Comparison of ENCODE assay signal across 1 cellular context in the genomic region with DNA sequence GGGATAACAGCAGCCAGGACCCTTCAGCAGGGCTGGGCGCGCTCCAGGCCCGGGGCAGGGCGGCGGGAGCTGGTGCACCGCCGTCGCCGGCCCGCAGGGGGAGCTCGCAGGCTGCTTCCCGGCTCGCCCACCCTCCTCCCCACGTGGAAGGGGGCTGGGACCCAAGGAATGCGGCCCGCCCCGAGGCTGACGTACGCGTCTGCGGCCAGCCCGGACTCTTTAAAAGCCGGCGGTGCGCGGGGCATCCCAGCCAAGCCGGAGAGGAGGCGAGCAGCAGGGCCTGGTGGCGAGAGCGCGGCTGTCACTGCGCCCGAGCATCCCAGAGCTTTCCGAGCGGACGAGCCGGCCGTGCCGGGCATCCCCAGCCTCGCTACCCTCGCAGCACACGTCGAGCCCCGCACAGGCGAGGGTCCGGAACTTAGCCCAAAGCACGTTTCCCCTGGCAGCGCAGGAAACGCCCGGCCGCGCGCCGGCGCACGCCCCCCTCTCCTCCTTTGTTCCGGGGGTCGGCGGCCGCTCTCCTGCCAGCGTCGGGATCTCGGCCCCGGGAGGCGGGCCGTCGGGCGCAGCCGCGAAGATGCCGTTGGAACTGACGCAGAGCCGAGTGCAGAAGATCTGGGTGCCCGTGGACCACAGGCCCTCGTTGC.
TF ChIP-seq lines count a peak whose summit lies in the region.

A gene (plus strand): TSS at position 249 of the 647 bp plus-strand sequence. CDS start 329 bp downstream, at position 578.

TF ChIP-seq in HepG2, 621 proteins besides CTCF, POLR2A, EP300 and RAD21 (continued from another document and continues in another):
- TF ChIP-seq, protein P1, sequence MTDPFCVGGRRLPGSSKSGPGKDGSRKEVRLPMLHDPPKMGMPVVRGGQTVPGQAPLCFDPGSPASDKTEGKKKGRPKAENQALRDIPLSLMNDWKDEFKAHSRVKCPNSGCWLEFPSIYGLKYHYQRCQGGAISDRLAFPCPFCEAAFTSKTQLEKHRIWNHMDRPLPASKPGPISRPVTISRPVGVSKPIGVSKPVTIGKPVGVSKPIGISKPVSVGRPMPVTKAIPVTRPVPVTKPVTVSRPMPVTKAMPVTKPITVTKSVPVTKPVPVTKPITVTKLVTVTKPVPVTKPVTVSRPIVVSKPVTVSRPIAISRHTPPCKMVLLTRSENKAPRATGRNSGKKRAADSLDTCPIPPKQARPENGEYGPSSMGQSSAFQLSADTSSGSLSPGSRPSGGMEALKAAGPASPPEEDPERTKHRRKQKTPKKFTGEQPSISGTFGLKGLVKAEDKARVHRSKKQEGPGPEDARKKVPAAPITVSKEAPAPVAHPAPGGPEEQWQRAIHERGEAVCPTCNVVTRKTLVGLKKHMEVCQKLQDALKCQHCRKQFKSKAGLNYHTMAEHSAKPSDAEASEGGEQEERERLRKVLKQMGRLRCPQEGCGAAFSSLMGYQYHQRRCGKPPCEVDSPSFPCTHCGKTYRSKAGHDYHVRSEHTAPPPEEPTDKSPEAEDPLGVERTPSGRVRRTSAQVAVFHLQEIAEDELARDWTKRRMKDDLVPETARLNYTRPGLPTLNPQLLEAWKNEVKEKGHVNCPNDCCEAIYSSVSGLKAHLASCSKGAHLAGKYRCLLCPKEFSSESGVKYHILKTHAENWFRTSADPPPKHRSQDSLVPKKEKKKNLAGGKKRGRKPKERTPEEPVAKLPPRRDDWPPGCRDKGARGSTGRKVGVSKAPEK (CRISPR knock-in tag; IDR thresholded peaks at IDR 0.05; ENCODE audit: borderline replicate concordance): 0 out of 2 replicates have a peak, but pooled peaks have one; percentile 31
- TF ChIP-seq, protein P2, sequence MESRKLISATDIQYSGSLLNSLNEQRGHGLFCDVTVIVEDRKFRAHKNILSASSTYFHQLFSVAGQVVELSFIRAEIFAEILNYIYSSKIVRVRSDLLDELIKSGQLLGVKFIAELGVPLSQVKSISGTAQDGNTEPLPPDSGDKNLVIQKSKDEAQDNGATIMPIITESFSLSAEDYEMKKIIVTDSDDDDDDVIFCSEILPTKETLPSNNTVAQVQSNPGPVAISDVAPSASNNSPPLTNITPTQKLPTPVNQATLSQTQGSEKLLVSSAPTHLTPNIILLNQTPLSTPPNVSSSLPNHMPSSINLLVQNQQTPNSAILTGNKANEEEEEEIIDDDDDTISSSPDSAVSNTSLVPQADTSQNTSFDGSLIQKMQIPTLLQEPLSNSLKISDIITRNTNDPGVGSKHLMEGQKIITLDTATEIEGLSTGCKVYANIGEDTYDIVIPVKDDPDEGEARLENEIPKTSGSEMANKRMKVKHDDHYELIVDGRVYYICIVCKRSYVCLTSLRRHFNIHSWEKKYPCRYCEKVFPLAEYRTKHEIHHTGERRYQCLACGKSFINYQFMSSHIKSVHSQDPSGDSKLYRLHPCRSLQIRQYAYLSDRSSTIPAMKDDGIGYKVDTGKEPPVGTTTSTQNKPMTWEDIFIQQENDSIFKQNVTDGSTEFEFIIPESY (CRISPR knock-in tag; IDR thresholded peaks at IDR 0.05): peak; percentile 25; the same call in 1 of the 2 replicates
- TF ChIP-seq GTF3A (CRISPR knock-in tag; conservative IDR thresholded peaks at IDR 0.05) (0 out of 2 replicates have a peak, but pooled peaks have one; percentile 51), CREB1 (IDR thresholded peaks at IDR 0.05) (peak; percentile 79), CREB1 (CRISPR knock-in tag; IDR thresholded peaks at IDR 0.05) (peak; percentile 68; the same call in 1 of the 2 replicates), KLF16 (CRISPR knock-in tag; IDR thresholded peaks at IDR 0.05) (peak in 1 of 2 experiments; percentile 80; a peak in 2 of 4 replicates), THAP11 (CRISPR knock-in tag; IDR thresholded peaks at IDR 0.05) (peak; percentile 65), RBM39 (IDR thresholded peaks at IDR 0.05; ENCODE audit: low read depth, low read length, poor library complexity, severe bottlenecking) (peak; percentile 74), GPN1 (CRISPR knock-in tag; IDR thresholded peaks at IDR 0.05; ENCODE audit: borderline replicate concordance) (no peak), ZNF556 (CRISPR knock-in tag; IDR thresholded peaks at IDR 0.05; ENCODE audit: borderline replicate concordance) (peak; percentile 60; the same call in 1 of the 2 replicates), ZNF773 (CRISPR knock-in tag; IDR thresholded peaks at IDR 0.05; ENCODE audit: borderline replicate concordance) (no peak), PHF5A (CRISPR knock-in tag; IDR thresholded peaks at IDR 0.05; ENCODE audit: low read depth, unreplicated experiment) (peak; percentile 54), GTF2F1 (IDR thresholded peaks at IDR 0.05; ENCODE audit: low read length) (0 out of 2 replicates have a peak, but pooled peaks have one; percentile 25), MZF1 (CRISPR knock-in tag; IDR thresholded peaks at IDR 0.05; ENCODE audit: borderline replicate concordance) (no peak), ZFP41 (CRISPR knock-in tag; IDR thresholded peaks at IDR 0.05; ENCODE audit: borderline replicate concordance) (no peak; the same call in 1 of the 2 replicates), IRF2 (CRISPR knock-in tag; IDR thresholded peaks at IDR 0.05) (0 out of 2 replicates have a peak, but pooled peaks have one; percentile 30), SATB2 (CRISPR knock-in tag; IDR thresholded peaks at IDR 0.05) (0 out of 2 replicates have a peak, but pooled peaks have one; percentile 16), ZNF792 (CRISPR knock-in tag; IDR thresholded peaks at IDR 0.05) (peak; percentile 70), ZFYVE20 (CRISPR knock-in tag; IDR thresholded peaks at IDR 0.05; ENCODE audit: borderline replicate concordance, low read depth) (0 out of 2 replicates have a peak, but pooled peaks have one; percentile 75), ZNF629 (CRISPR knock-in tag; conservative IDR thresholded peaks at IDR 0.05) (0 out of 2 replicates have a peak, but pooled peaks have one; percentile 19), ZFX (CRISPR knock-in tag; IDR thresholded peaks at IDR 0.05; ENCODE audit: low read depth) (peak; percentile 67), SRSF4 (IDR thresholded peaks at IDR 0.05; ENCODE audit: low read depth, low read length, poor library complexity, severe bottlenecking) (no peak), ZNF670 (CRISPR knock-in tag; IDR thresholded peaks at IDR 0.05; ENCODE audit: borderline replicate concordance) (0 out of 2 replicates have a peak, but pooled peaks have one; percentile 72), ZNF430 (CRISPR knock-in tag; IDR thresholded peaks at IDR 0.05) (peak; percentile 86; the same call in 1 of the 2 replicates), TBL1XR1 (IDR thresholded peaks at IDR 0.05; ENCODE audit: borderline replicate concordance, low read length, partially characterized antibody) (peak; percentile 49), EZH2 (conservative IDR thresholded peaks at IDR 0.05; ENCODE audit: low read depth, low read length) (no peak), ZNF567 (CRISPR knock-in tag; IDR thresholded peaks at IDR 0.05; ENCODE audit: borderline replicate concordance) (peak; percentile 34; the same call in 1 of the 2 replicates), ZFP37 (CRISPR knock-in tag; IDR thresholded peaks at IDR 0.05; ENCODE audit: borderline replicate concordance) (peak; percentile 36; the same call in 1 of the 2 replicates), ZNF746 (CRISPR knock-in tag; IDR thresholded peaks at IDR 0.05) (peak; percentile 66; the same call in 1 of the 2 replicates), GZF1 (CRISPR knock-in tag; IDR thresholded peaks at IDR 0.05) (no peak), CBX5 (CRISPR knock-in tag; IDR thresholded peaks at IDR 0.05; ENCODE audit: borderline replicate concordance) (0 out of 2 replicates have a peak, but pooled peaks have one; percentile 39), MAZ (IDR thresholded peaks at IDR 0.05; ENCODE audit: borderline replicate concordance, low read depth, low read length) (peak; percentile 80), MAZ (CRISPR knock-in tag; IDR thresholded peaks at IDR 0.05; ENCODE audit: low read depth) (peak; percentile 90), NFRKB (IDR thresholded peaks at IDR 0.05) (no peak)
- TF ChIP-seq, protein P3, sequence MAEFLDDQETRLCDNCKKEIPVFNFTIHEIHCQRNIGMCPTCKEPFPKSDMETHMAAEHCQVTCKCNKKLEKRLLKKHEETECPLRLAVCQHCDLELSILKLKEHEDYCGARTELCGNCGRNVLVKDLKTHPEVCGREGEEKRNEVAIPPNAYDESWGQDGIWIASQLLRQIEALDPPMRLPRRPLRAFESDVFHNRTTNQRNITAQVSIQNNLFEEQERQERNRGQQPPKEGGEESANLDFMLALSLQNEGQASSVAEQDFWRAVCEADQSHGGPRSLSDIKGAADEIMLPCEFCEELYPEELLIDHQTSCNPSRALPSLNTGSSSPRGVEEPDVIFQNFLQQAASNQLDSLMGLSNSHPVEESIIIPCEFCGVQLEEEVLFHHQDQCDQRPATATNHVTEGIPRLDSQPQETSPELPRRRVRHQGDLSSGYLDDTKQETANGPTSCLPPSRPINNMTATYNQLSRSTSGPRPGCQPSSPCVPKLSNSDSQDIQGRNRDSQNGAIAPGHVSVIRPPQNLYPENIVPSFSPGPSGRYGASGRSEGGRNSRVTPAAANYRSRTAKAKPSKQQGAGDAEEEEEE (CRISPR knock-in tag; IDR thresholded peaks at IDR 0.05; ENCODE audit: borderline replicate concordance): no peak
- TF ChIP-seq, protein P4, sequence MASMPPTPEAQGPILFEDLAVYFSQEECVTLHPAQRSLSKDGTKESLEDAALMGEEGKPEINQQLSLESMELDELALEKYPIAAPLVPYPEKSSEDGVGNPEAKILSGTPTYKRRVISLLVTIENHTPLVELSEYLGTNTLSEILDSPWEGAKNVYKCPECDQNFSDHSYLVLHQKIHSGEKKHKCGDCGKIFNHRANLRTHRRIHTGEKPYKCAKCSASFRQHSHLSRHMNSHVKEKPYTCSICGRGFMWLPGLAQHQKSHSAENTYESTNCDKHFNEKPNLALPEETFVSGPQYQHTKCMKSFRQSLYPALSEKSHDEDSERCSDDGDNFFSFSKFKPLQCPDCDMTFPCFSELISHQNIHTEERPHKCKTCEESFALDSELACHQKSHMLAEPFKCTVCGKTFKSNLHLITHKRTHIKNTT (CRISPR knock-in tag; IDR thresholded peaks at IDR 0.05): no peak
- TF ChIP-seq, protein P5, sequence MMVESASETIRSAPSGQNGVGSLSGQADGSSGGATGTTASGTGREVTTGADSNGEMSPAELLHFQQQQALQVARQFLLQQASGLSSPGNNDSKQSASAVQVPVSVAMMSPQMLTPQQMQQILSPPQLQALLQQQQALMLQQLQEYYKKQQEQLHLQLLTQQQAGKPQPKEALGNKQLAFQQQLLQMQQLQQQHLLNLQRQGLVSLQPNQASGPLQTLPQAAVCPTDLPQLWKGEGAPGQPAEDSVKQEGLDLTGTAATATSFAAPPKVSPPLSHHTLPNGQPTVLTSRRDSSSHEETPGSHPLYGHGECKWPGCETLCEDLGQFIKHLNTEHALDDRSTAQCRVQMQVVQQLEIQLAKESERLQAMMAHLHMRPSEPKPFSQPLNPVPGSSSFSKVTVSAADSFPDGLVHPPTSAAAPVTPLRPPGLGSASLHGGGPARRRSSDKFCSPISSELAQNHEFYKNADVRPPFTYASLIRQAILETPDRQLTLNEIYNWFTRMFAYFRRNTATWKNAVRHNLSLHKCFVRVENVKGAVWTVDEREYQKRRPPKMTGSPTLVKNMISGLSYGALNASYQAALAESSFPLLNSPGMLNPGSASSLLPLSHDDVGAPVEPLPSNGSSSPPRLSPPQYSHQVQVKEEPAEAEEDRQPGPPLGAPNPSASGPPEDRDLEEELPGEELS (CRISPR knock-in tag; IDR thresholded peaks at IDR 0.05): 0 out of 2 replicates have a peak, but pooled peaks have one; percentile 39
- TF ChIP-seq, protein P6, sequence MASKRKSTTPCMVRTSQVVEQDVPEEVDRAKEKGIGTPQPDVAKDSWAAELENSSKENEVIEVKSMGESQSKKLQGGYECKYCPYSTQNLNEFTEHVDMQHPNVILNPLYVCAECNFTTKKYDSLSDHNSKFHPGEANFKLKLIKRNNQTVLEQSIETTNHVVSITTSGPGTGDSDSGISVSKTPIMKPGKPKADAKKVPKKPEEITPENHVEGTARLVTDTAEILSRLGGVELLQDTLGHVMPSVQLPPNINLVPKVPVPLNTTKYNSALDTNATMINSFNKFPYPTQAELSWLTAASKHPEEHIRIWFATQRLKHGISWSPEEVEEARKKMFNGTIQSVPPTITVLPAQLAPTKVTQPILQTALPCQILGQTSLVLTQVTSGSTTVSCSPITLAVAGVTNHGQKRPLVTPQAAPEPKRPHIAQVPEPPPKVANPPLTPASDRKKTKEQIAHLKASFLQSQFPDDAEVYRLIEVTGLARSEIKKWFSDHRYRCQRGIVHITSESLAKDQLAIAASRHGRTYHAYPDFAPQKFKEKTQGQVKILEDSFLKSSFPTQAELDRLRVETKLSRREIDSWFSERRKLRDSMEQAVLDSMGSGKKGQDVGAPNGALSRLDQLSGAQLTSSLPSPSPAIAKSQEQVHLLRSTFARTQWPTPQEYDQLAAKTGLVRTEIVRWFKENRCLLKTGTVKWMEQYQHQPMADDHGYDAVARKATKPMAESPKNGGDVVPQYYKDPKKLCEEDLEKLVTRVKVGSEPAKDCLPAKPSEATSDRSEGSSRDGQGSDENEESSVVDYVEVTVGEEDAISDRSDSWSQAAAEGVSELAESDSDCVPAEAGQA (IDR thresholded peaks at IDR 0.05; ENCODE audit: low read depth): no peak; the same call in 1 of the 2 replicates
- TF ChIP-seq, protein P6 (CRISPR knock-in tag; IDR thresholded peaks at IDR 0.05; ENCODE audit: borderline replicate concordance): no peak
- TF ChIP-seq, protein P7, sequence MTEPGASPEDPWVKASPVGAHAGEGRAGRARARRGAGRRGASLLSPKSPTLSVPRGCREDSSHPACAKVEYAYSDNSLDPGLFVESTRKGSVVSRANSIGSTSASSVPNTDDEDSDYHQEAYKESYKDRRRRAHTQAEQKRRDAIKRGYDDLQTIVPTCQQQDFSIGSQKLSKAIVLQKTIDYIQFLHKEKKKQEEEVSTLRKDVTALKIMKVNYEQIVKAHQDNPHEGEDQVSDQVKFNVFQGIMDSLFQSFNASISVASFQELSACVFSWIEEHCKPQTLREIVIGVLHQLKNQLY (CRISPR knock-in tag; IDR thresholded peaks at IDR 0.05): peak; percentile 71
